ENCODE assay signal across 12 cellular contexts in the genomic region with DNA sequence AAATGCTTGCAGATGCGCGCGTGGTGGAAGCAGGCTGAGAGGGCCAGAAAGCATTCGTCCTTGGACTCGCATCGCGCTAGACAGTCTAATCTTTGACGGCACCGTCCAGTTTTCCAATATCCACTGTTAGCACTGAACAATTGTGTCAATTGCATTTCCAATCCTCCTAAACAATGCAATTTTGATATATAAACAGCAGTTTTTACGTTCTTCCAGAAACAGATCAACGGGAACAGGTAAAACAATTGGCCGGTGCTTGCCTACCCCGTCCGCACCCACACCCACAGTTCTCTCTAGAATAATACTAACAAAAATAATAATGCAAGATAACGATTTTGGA. TPM values are rescaled to one million over a fixed set of nuclear protein-coding genes. Genes with fewer than 3 reads are reported as not detected.
DNase-seq lines count a peak whose midpoint lies in the region; ATAC-seq, FAIRE-seq and TF ChIP-seq lines count a peak whose summit lies in the region.
"Had no signal": no experiment of that assay in that cellular context is flagged by ENCODE, and none has a peak within 500 bp of the region (broad histone marks: within the 10 kb centered on the region; RNA-seq: fewer than 3 reads in every experiment).

No MANE protein-coding gene starts in this region.

- H3K36me3 Mint-ChIP-seq in activated T-cell treated with anti-CD3 and anti-CD28 coated beads, Interleukin-2, amount 50 U/mL, for 24 hours (ENCODE audit: low read depth), result no peaks in the 10 kb centered on the region
- H3K36me3 Mint-ChIP-seq in stimulated activated naive B cell treated with anti-CD40 and anti-IgM and Interleukin-4, amounts not matched to agents 10 μg/mL and 1 μg/mL and 100 μg/mL, for 72 hours, result no peaks in the 10 kb centered on the region

- no peaks in the 10 kb centered on the region for H3K9me3 Mint-ChIP-seq in activated T-cell treated with anti-CD3 and anti-CD28 coated beads, Interleukin-2, amount 50 U/mL, for 24 hours
- H3K9me3 Mint-ChIP-seq in stimulated activated naive B cell treated with anti-CD40 and anti-IgM and Interleukin-4, amounts not matched to agents 10 μg/mL and 1 μg/mL and 100 μg/mL, for 72 hours, result no peaks in the 10 kb centered on the region
- H3K9me3 Mint-ChIP-seq: IgD-negative memory B cell had no signal

- H3K27me3 Mint-ChIP-seq in activated T-cell treated with anti-CD3 and anti-CD28 coated beads, Interleukin-2, amount 50 U/mL, for 24 hours, result peaks cover 49% of the 10 kb centered on the region
- peaks cover 36 to 45% of the 10 kb centered on the region in 2 donors for H3K27me3 Mint-ChIP-seq in stimulated activated naive B cell treated with anti-CD40 and anti-IgM and Interleukin-4, amounts not matched to agents 10 μg/mL and 1 μg/mL and 100 μg/mL, for 72 hours

- H3K4me3 Mint-ChIP-seq in activated T-cell treated with anti-CD3 and anti-CD28 coated beads, Interleukin-2, amount 50 U/mL, for 24 hours, result peak overlapping the region; percentile 73
- peak overlapping the region; percentile 78 to 82 for H3K4me3 Mint-ChIP-seq in stimulated activated naive B cell treated with anti-CD40 and anti-IgM and Interleukin-4, amounts not matched to agents 10 μg/mL and 1 μg/mL and 100 μg/mL, for 72 hours

- H3K4me1 Mint-ChIP-seq in activated T-cell treated with anti-CD3 and anti-CD28 coated beads, Interleukin-2, amount 50 U/mL, for 24 hours (ENCODE audit: low read depth), result peaks cover 9% of the 10 kb centered on the region
- H3K4me1 Mint-ChIP-seq in stimulated activated naive B cell treated with anti-CD40 and anti-IgM and Interleukin-4, amounts not matched to agents 10 μg/mL and 1 μg/mL and 100 μg/mL, for 72 hours, result peaks cover 0 to 5% of the 10 kb centered on the region in 2 donors

- no peak for DNase-seq in activated T-cell treated with anti-CD3 and anti-CD28 coated beads, Interleukin-2, amount 50 U/mL, for 24 hours
- DNase-seq in activated T-cell treated with anti-CD3 and anti-CD28 coated beads for 4 hours (no peak), SJSA1 (ENCODE audit: low read depth in 1 of 2, low spot score in 2 of 2) (no peak), fibroblast of villous mesenchyme (ENCODE audit: low read depth) (no peak), GM19239 (ENCODE audit: insufficient read length, low spot score) (no peak)
- no peak for DNase-seq in stimulated activated naive B cell treated with anti-CD40 and anti-IgM and Interleukin-4, amounts not matched to agents 10 μg/mL and 1 μg/mL and 100 μg/mL, for 72 hours
- DNase-seq: caudate nucleus had no signal

- FAIRE-seq in GM19239 (lab: Jason Lieb, UNC), result no peak

- no peak overlapping the region for H3K27ac ChIP-seq in SJSA1

- ATAC-seq in stimulated activated naive B cell treated with anti-CD40 and anti-IgM and Interleukin-4, amounts not matched to agents 10 μg/mL and 1 μg/mL and 100 μg/mL, for 72 hours (replicated peaks), result no peak
- ATAC-seq in HG03469 (IDR thresholded peaks at IDR 0.05; ENCODE audit: unreplicated experiment), result no peak
- no peak for ATAC-seq in HG03439 (IDR thresholded peaks at IDR 0.05; ENCODE audit: unreplicated experiment)

- no peaks in the 10 kb centered on the region for H3K36me3 ChIP-seq in SJSA1

- peaks cover 5% of the 10 kb centered on the region for H3K4me1 ChIP-seq in SJSA1 (replicated peaks)

- H3K9me3 ChIP-seq in SJSA1 (replicated peaks), result no peaks in the 10 kb centered on the region

- H3K27ac Mint-ChIP-seq in activated T-cell treated with anti-CD3 and anti-CD28 coated beads, Interleukin-2, amount 50 U/mL, for 24 hours, result no peak overlapping the region
- no peak overlapping the region for H3K27ac Mint-ChIP-seq in stimulated activated naive B cell treated with anti-CD40 and anti-IgM and Interleukin-4, amounts not matched to agents 10 μg/mL and 1 μg/mL and 100 μg/mL, for 72 hours

- H3K4me3 ChIP-seq in SJSA1 (peak overlapping the region; percentile 36), fibroblast of villous mesenchyme (ENCODE audit: low read depth, low read length) (peak overlapping the region; percentile 63)

- peaks cover 11% of the 10 kb centered on the region; the same call in 1 of the 2 replicates for H3K27me3 ChIP-seq in SJSA1 (replicated peaks)

- TF ChIP-seq CTCF in fibroblast of villous mesenchyme (IDR thresholded peaks at IDR 0.05; ENCODE audit: insufficient read depth, low read depth, low read length), result no peak

RNA-seq across cellular contexts. Expression of a gene that starts 17.2 kb away (rescaled TPM):
- total RNA-seq in SJSA1 (2014; rRNA removed; shearing (Covaris generic)), result not detected in 2 replicates
- total RNA-seq in fibroblast of villous mesenchyme, result not detected in 2 replicates
- total RNA-seq: activated CD8-positive, alpha-beta memory T cell treated with anti-CD3 and anti-CD28 coated beads for 36 hours; SK-MEL-5 had no signal

RNA-seq across cellular contexts. Expression of a gene that starts 35.6 kb away (rescaled TPM):
- total RNA-seq in SJSA1 (2014; rRNA removed; shearing (Covaris generic)), result 1.4 and 4.9 TPM in 2 replicates
- total RNA-seq in fibroblast of villous mesenchyme, result 0.43 and 3.9 TPM in 2 replicates
- total RNA-seq: activated CD8-positive, alpha-beta memory T cell treated with anti-CD3 and anti-CD28 coated beads for 36 hours; SK-MEL-5 had no signal
